In genomic region chr5:152723482-152723881, GRCh38 we compare ENCODE assay signal across 23 cellular contexts.
DNase-seq lines count a peak whose midpoint lies in the region; ATAC-seq and TF ChIP-seq lines count a peak whose summit lies in the region.
"Had no signal": no experiment of that assay in that cellular context is flagged by ENCODE, and none has a peak within 500 bp of the region (broad histone marks: within the 10 kb centered on the region; RNA-seq: fewer than 3 reads in every experiment).

No MANE protein-coding gene starts in this region.

- H3K23me2 ChIP-seq in H9 (ENCODE audit: insufficient read length, low read depth, low read length, poor library complexity, severe bottlenecking) = no peaks in the 10 kb centered on the region

- H3K4ac ChIP-seq in H9 (ENCODE audit: low read depth, low read length) = no peak overlapping the region

- H3K18ac ChIP-seq in H9 (ENCODE audit: insufficient read length, low read depth, low read length) = no peak overlapping the region

- H2AK5ac ChIP-seq in H9 (ENCODE audit: insufficient read length, low read length) = no peak overlapping the region

- no peak overlapping the region for H2BK20ac ChIP-seq in H9 (ENCODE audit: low read depth, low read length, poor library complexity, severe bottlenecking)

- H3K27me3 ChIP-seq in H9 (ENCODE audit: insufficient read depth, low read length) (no peaks in the 10 kb centered on the region), neural progenitor cell (no peaks in the 10 kb centered on the region), left ventricle myocardium inferior (ENCODE audit: low read depth) (no peaks in the 10 kb centered on the region)
- H3K27me3 ChIP-seq: BLaER1 had no signal

- in situ Hi-C loops in SK-MEL-5 (cut with HindIII; ENCODE audit: low pct_unique_long_range_greater_than_20kb, low sequenced_read_pairs) = no loop called here

- no peak for ATAC-seq in GM21576 (IDR thresholded peaks at IDR 0.05; ENCODE audit: unreplicated experiment)

- no peak overlapping the region for H3K27ac ChIP-seq in H9 (ENCODE audit: insufficient read length, low read depth, low read length)
- no peak overlapping the region for H3K27ac ChIP-seq in neural progenitor cell
- no peak overlapping the region for H3K27ac ChIP-seq in left ventricle myocardium inferior (replicated peaks)
- H3K27ac ChIP-seq: BLaER1, HL-60 had no signal

- H4K20me1 ChIP-seq in H9 (ENCODE audit: control insufficient read depth, insufficient read depth, insufficient read length) (no peaks in the 10 kb centered on the region), neural progenitor cell (ENCODE audit: low read depth) (no peaks in the 10 kb centered on the region)
- H4K20me1 ChIP-seq: BLaER1 had no signal

- no peak overlapping the region for H4K91ac ChIP-seq in H9 (ENCODE audit: insufficient read length, low read depth, low read length)

- no peak overlapping the region for H4K8ac ChIP-seq in H9 (replicated peaks; ENCODE audit: insufficient read length, low read depth, low read length)

- H2BK12ac ChIP-seq in H9 (ENCODE audit: insufficient read length, low read depth, low read length) = no peak overlapping the region

- H3K79me2 ChIP-seq in H9 (ENCODE audit: insufficient read depth, low read length) = no peaks in the 10 kb centered on the region
- H3K79me2 ChIP-seq in neural progenitor cell (ENCODE audit: low read depth) = no peaks in the 10 kb centered on the region

- DNase-seq in NCI-H82 (lab: John Stamatoyannopoulos, UW) (peak; percentile 13), NCI-H82 treated with DMSO at 0.1 percent for 48 hours (lab: John Stamatoyannopoulos, UW; ENCODE audit: unreplicated experiment) (no peak), H9 (peak; percentile 74), SK-MEL-5 (ENCODE audit: low read depth, low spot score) (peak; percentile 27), neural progenitor cell (ENCODE audit: low spot score) (peak; percentile 38), left ventricle myocardium inferior (no peak), Ammon's horn (ENCODE audit: low spot score) (no peak)
- DNase-seq: 8988T; DMS153; GF-D8; NCI-H1105; NCI-H2081; NCI-H2171 treated with DMSO at 0.1 percent for 48 hours; NCI-H446 treated with DMSO at 0.1 percent for 48 hours; NCI-H69; NK-92 treated with Interleukin-12 subunit alpha and Interleukin-12 subunit beta, amount 100 ng/mL, for 24 hours; OCI-M1; SHP77; T-helper 1 cell had no signal

- H2AFZ ChIP-seq in H9 (ENCODE audit: low read length) (no peak overlapping the region), neural progenitor cell (replicated peaks) (no peak overlapping the region)

- no peaks in the 10 kb centered on the region for H3K79me1 ChIP-seq in H9 (ENCODE audit: insufficient read depth, low read depth, low read length, poor library complexity, severe bottlenecking)

- H3K9me3 ChIP-seq in H9 (ENCODE audit: control insufficient read depth, low read depth, low read length) (peaks cover 7% of the 10 kb centered on the region), neural progenitor cell (ENCODE audit: low read depth) (no peaks in the 10 kb centered on the region), left ventricle myocardium inferior (replicated peaks) (peaks cover 35% of the 10 kb centered on the region)

- H3K4me1 ChIP-seq in H9 (ENCODE audit: insufficient read depth, low read length) (no peaks in the 10 kb centered on the region), neural progenitor cell (no peaks in the 10 kb centered on the region), left ventricle myocardium inferior (no peaks in the 10 kb centered on the region)
- H3K4me1 ChIP-seq: BLaER1 had no signal

- no peaks in the 10 kb centered on the region for H3K36me3 ChIP-seq in neural progenitor cell
- H3K36me3 ChIP-seq in left ventricle myocardium inferior = peaks cover 7% of the 10 kb centered on the region
- H3K36me3 ChIP-seq: BLaER1 had no signal

- H3K14ac ChIP-seq in H9 (ENCODE audit: insufficient read depth, low read length) = no peak overlapping the region

- H3K9me3 Mint-ChIP-seq in H9 (peaks cover 27 to 34% of the 10 kb centered on the region in 2 experiments), neural progenitor cell (peaks cover 4% of the 10 kb centered on the region)

- H3K4me2 ChIP-seq in H9 (ENCODE audit: insufficient read depth, insufficient read length, low read length) (no peak overlapping the region), neural progenitor cell (no peak overlapping the region)
- H3K4me2 ChIP-seq: BLaER1 had no signal

- no peak overlapping the region for H3K9ac ChIP-seq in H9 (ENCODE audit: extremely low read depth, insufficient read length, low read length)
- H3K9ac ChIP-seq in neural progenitor cell = no peak overlapping the region
- H3K9ac ChIP-seq: BLaER1 had no signal

- H2BK5ac ChIP-seq in H9 (ENCODE audit: insufficient read length, low read length) = no peak overlapping the region

- no peak overlapping the region for H3K56ac ChIP-seq in H9 (ENCODE audit: insufficient read length, low read depth, low read length)

- intact Hi-C loops in left ventricle myocardium inferior (cut with micrococcal nuclease) = no loop called here

- peaks cover 6 to 31% (median 9%) of the 10 kb centered on the region in 3 experiments for H3K36me3 Mint-ChIP-seq in H9 (ENCODE audit: insufficient read depth in 1 of 3, low read depth in 3 of 3)
- H3K36me3 Mint-ChIP-seq in neural progenitor cell = no peaks in the 10 kb centered on the region
- H3K36me3 Mint-ChIP-seq: CD4-positive, alpha-beta memory T cell had no signal

- no peak overlapping the region for H4K5ac ChIP-seq in H9 (ENCODE audit: insufficient read length, low read depth, low read length)

- TF ChIP-seq CTCF in H9 (conservative IDR thresholded peaks at IDR 0.05) = peak; percentile 42
- peak; percentile 45 for TF ChIP-seq CTCF in neural progenitor cell (IDR thresholded peaks at IDR 0.05)
- no peak for TF ChIP-seq CTCF in left ventricle myocardium inferior (IDR thresholded peaks at IDR 0.05; ENCODE audit: borderline replicate concordance)

- H3K27ac Mint-ChIP-seq in H9 (no peak overlapping the region), neural progenitor cell (no peak overlapping the region)
- H3K27ac Mint-ChIP-seq: CD4-positive, alpha-beta memory T cell had no signal

- H3K4me1 Mint-ChIP-seq in H9 (no peaks in the 10 kb centered on the region), neural progenitor cell (no peaks in the 10 kb centered on the region)
- H3K4me1 Mint-ChIP-seq: CD4-positive, alpha-beta memory T cell had no signal

- H3K4me3 Mint-ChIP-seq in H9 (no peak overlapping the region), neural progenitor cell (no peak overlapping the region)
- H3K4me3 Mint-ChIP-seq: CD4-positive, alpha-beta memory T cell had no signal

- no peaks in the 10 kb centered on the region for H3F3A ChIP-seq in neural progenitor cell (ENCODE audit: low read depth)

- no peak overlapping the region for H2BK120ac ChIP-seq in H9 (ENCODE audit: low read depth, low read length, poor library complexity, severe bottlenecking)

- no peak overlapping the region for H2BK15ac ChIP-seq in H9 (ENCODE audit: low read depth, low read length)

- H3T11ph ChIP-seq in H9 (ENCODE audit: low read length) = no peak overlapping the region

- H3K4me3 ChIP-seq in neural progenitor cell (no peak overlapping the region), left ventricle myocardium inferior (no peak overlapping the region)
- H3K4me3 ChIP-seq: BLaER1 had no signal

- no peak overlapping the region for H3K23ac ChIP-seq in H9 (ENCODE audit: insufficient read length, low read depth, low read length)

- WGBS in H9 (ENCODE audit: extremely low coverage, insufficient read length, low lambda C conversion rate) = no CpG with 5 or more reads among the region's 6 CpGs

- H3K27me3 Mint-ChIP-seq in H9 (ENCODE audit: low read depth) = no peaks in the 10 kb centered on the region
- H3K27me3 Mint-ChIP-seq in neural progenitor cell (ENCODE audit: insufficient read depth, low read depth) = peaks cover 4% of the 10 kb centered on the region
- H3K27me3 Mint-ChIP-seq: CD4-positive, alpha-beta memory T cell had no signal

Comparison
In these comparisons a context has a peak if more than half of its experiments do, and no peak if none do; other contexts are left out.
1. DNase-seq: peak in NCI-H82 (single experiment), H9 (single experiment), SK-MEL-5 (single experiment) and neural progenitor cell (single experiment); none in NCI-H82 treated with DMSO at 0.1 percent for 48 hours (single experiment), left ventricle myocardium inferior (single experiment) and Ammon's horn (single experiment).